8 cellular contexts compared by ENCODE assay signal in the genomic region with DNA sequence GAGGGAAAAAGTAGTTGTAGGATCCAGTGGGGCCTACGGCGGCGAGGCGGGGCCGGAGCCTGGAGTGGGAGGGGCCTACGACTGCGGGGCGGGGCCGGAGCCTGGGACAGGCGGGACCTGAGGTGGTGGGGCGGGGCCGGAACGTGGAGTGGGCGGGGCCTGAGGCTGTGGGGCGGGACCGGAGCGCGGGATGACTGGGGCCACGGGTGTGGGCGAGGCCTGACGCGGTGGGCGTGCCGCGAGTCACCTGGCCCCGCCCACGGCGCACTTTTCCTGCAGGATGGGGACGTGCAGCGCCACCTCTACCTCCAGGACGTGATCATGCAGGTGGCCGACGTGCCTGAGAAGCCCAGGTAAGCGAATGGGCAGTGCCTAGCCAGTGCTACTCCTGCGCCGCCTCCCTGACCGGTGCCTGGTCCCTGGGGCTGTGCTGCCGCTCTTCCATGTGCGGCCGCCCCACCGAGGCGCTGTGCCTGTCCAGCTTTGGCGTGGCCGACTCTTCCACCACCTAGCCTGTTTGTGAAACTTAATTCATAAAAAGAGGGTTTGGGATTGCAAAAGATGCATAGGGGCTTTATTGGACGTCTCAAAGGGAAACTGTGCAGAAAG. TPM values are rescaled to one million over a fixed set of nuclear protein-coding genes. Genes with fewer than 3 reads are reported as not detected.
DNase-seq lines count a peak whose midpoint lies in the region; ATAC-seq and TF ChIP-seq lines count a peak whose summit lies in the region.

No MANE protein-coding gene starts in this region.

- no peaks in the 10 kb centered on the region for H3K27me3 Mint-ChIP-seq in neural crest cell (ENCODE audit: low read depth)

- CTCF ChIA-PET in RWPE1 (lab: Yijun Ruan, JAX): interaction anchor here (0.9 kb wide), 1 partner anchor 31 kb away, joined by 3 read pairs; no protein-coding TSS in a partner anchor

- no peaks in the 10 kb centered on the region for H3K9me3 Mint-ChIP-seq in neural crest cell

- peaks cover 18% of the 10 kb centered on the region for H3K4me1 Mint-ChIP-seq in neural crest cell

- H3K9ac ChIP-seq in stomach smooth muscle (ENCODE audit: low read length in 2 of 2): peak overlapping the region; percentile 91 to 93

- TF ChIP-seq CTCF in RWPE1 (conservative IDR thresholded peaks at IDR 0.05; ENCODE audit: low read depth) (no peak), fibroblast of villous mesenchyme (IDR thresholded peaks at IDR 0.05; ENCODE audit: insufficient read depth, low read depth, low read length) (no peak), neural crest cell (conservative IDR thresholded peaks at IDR 0.05) (no peak)

- peak; percentile 96 for DNase-seq in DMS53 (lab: John Stamatoyannopoulos, UW)
- DNase-seq in KG1 (lab: John Stamatoyannopoulos, UW): peak; percentile 89
- DNase-seq in RWPE1 (ENCODE audit: low spot score): peak; percentile 96
- peak; percentile 90 for DNase-seq in activated gamma-delta T cell treated with anti-CD3 and anti-CD28 coated beads, Interleukin-2, amount 50 U/mL, for 16 hours (ENCODE audit: low read depth)
- DNase-seq in fibroblast of villous mesenchyme (ENCODE audit: low read depth): peak; percentile 94
- peak; percentile 89 for DNase-seq in neural crest cell (ENCODE audit: low read depth, low spot score)

- peak overlapping the region; percentile 78 for H3K4me3 Mint-ChIP-seq in neural crest cell

- H3K9me3 ChIP-seq in stomach smooth muscle (ENCODE audit: control insufficient read depth in 2 of 2, low read length in 2 of 2): no peaks in the 10 kb centered on the region

- peaks cover 14 to 16% of the 10 kb centered on the region in 2 donors for H3K36me3 ChIP-seq in stomach smooth muscle (ENCODE audit: control insufficient read depth in 2 of 2, insufficient read depth in 2 of 2, low read length in 2 of 2)

- H3K27me3 ChIP-seq in stomach smooth muscle (ENCODE audit: control insufficient read depth in 1 of 2, insufficient read depth in 2 of 2, low read length in 2 of 2): no peaks in the 10 kb centered on the region

- POLR2A ChIA-PET in RWPE1 (lab: Yijun Ruan, JAX; ENCODE audit: low non-redundant PET): no interaction called here

- H3K27ac ChIP-seq in RWPE1 (peak overlapping the region; percentile 92), stomach smooth muscle (ENCODE audit: low read length) (peak overlapping the region; percentile 84)

- H3K4me3 ChIP-seq in fibroblast of villous mesenchyme (ENCODE audit: low read depth, low read length) (peak overlapping the region; percentile 83), stomach smooth muscle (ENCODE audit: low read length in 2 of 2) (peak overlapping the region; percentile 93 to 95)

- peak; percentile 59 for ATAC-seq in GM21737 (IDR thresholded peaks at IDR 0.05; ENCODE audit: unreplicated experiment)

- H3K36me3 Mint-ChIP-seq in neural crest cell (ENCODE audit: low read depth): peaks cover 4% of the 10 kb centered on the region

- H3K27ac Mint-ChIP-seq in neural crest cell (ENCODE audit: unreplicated experiment): peak overlapping the region; percentile 87

- peaks cover 28% of the 10 kb centered on the region for H3K4me1 ChIP-seq in stomach smooth muscle (ENCODE audit: control insufficient read depth, insufficient read depth, low read length)

RNA-seq across cellular contexts. Expression of a gene that starts 0.5 kb away (rescaled TPM):
- total RNA-seq in fibroblast of villous mesenchyme (21.2 and 27.1 TPM in 2 replicates), neural crest cell (62.7 and 75.6 TPM in 2 replicates)

RNA-seq across cellular contexts. Expression of a gene that starts 0.5 kb away (rescaled TPM):
- 56.7 and 66.9 TPM in 2 replicates for total RNA-seq in fibroblast of villous mesenchyme
- total RNA-seq in neural crest cell: 70.0 and 72.0 TPM in 2 replicates

RNA-seq across cellular contexts. Expression of a gene that starts 27.5 kb away (rescaled TPM):
- total RNA-seq in fibroblast of villous mesenchyme (not detected in 2 replicates), neural crest cell (0.82 and 0.89 TPM in 2 replicates)

RNA-seq across cellular contexts. Expression of a gene that starts 32.5 kb away (rescaled TPM):
- total RNA-seq in fibroblast of villous mesenchyme (2.3 and 7.8 TPM in 2 replicates), neural crest cell (3.6 and 4.5 TPM in 2 replicates)

RNA-seq across cellular contexts. Expression of a gene that starts 38.0 kb away (rescaled TPM):
- total RNA-seq in fibroblast of villous mesenchyme (not detected in 2 replicates), neural crest cell (not detected in 2 replicates)

Comparison
In these comparisons a context has a peak if more than half of its experiments do, and no peak if none do; other contexts are left out.
1. Peak in every context shown above with its lines: DNase-seq, ATAC-seq, H3K4me3 ChIP-seq and H3K27ac ChIP-seq.